ENCODE assay signal across 8 cellular contexts in genomic region chr14:52706724-52707706, GRCh38. TPM values are rescaled to one million over a fixed set of nuclear protein-coding genes. Genes with fewer than 3 reads are reported as not detected.
DNase-seq lines count a peak whose midpoint lies in the region; ATAC-seq and TF ChIP-seq lines count a peak whose summit lies in the region.

TSS of gene PSMC6 (plus strand) at chr14:52707200. CDS start at chr14:52707220, 20 bp downstream.

- TF ChIP-seq POLR2A in GM18505 (IDR thresholded peaks at IDR 0.05; ENCODE audit: borderline replicate concordance, extremely low read depth, insufficient read depth, insufficient read length) (peak; percentile 88), vagina (IDR thresholded peaks at IDR 0.05) (peak in 1 of 2 donors; percentile 43)

- H3K27me3 ChIP-seq in right atrium auricular region (no peaks in the 10 kb centered on the region), rectal smooth muscle tissue (ENCODE audit: control insufficient read depth, insufficient read depth, low read length) (no peaks in the 10 kb centered on the region), vagina (no peaks in the 10 kb centered on the region)

- TF ChIP-seq CTCF in right atrium auricular region (IDR thresholded peaks at IDR 0.05) (no peak), vagina (IDR thresholded peaks at IDR 0.05) (no peak)

- peak within 1 kb of the TSS; percentile 95 for H3K9ac ChIP-seq in rectal smooth muscle tissue (ENCODE audit: low read length)

- H3K27ac ChIP-seq in angular gyrus (ENCODE audit: low read depth, low read length) (peak within 1 kb of the TSS; percentile 87), right atrium auricular region (peak within 1 kb of the TSS; percentile 85 to 89), rectal smooth muscle tissue (ENCODE audit: low read depth, low read length) (peak within 1 kb of the TSS; percentile 89), vagina (peak within 1 kb of the TSS; percentile 85)

- DNase-seq in NCI-H187 treated with DMSO at 0.1 percent for 48 hours (lab: John Stamatoyannopoulos, UW) (peak; percentile 88), T-helper 2 cell (peak; percentile 83 to 95 (median 93)), right atrium auricular region (ENCODE audit: low spot score) (peak; percentile 94), vagina (ENCODE audit: extremely low spot score in 2 of 2) (peak in 1 of 2 donors; percentile 93)

- H3K9me3 ChIP-seq in right atrium auricular region, result no peaks in the 10 kb centered on the region
- no peaks in the 10 kb centered on the region for H3K9me3 ChIP-seq in vagina

- peaks cover 0 to 19% of the 10 kb centered on the region in 2 donors for H3K4me1 ChIP-seq in right atrium auricular region
- peaks cover 10% of the 10 kb centered on the region for H3K4me1 ChIP-seq in rectal smooth muscle tissue (ENCODE audit: control insufficient read depth, insufficient read depth, low read length)
- peaks cover 31% of the 10 kb centered on the region for H3K4me1 ChIP-seq in vagina

- H3K4me3 ChIP-seq in right atrium auricular region (peak within 1 kb of the TSS; percentile 74 to 76), rectal smooth muscle tissue (ENCODE audit: low read length) (peak within 1 kb of the TSS; percentile 97), vagina (peak within 1 kb of the TSS; percentile 68 to 95)

- H3K36me3 ChIP-seq in right atrium auricular region (peaks cover 27% of the 10 kb centered on the region), rectal smooth muscle tissue (ENCODE audit: control insufficient read depth, insufficient read depth, low read length) (no peaks in the 10 kb centered on the region), vagina (peaks cover 2 to 19% of the 10 kb centered on the region in 2 donors)

- ATAC-seq in GM18505 (IDR thresholded peaks at IDR 0.05; ENCODE audit: unreplicated experiment) (peak; percentile 97), HG02970 (IDR thresholded peaks at IDR 0.05; ENCODE audit: low FRiP score, unreplicated experiment) (peak; percentile 92)

- intact Hi-C loops in vagina (cut with DNase I), result no loop called here

RNA-seq across cellular contexts. Expression of gene PSMC6, which starts in this region (rescaled TPM):
- total RNA-seq in right atrium auricular region (10 to 100 TPM; 60.1 to 77.4 TPM), vagina (49.6 TPM)
